ENCODE assay signal across 23 cellular contexts in genomic region chr6:161890133-161890833, GRCh38.
DNase-seq lines count a peak whose midpoint lies in the region; ATAC-seq and TF ChIP-seq lines count a peak whose summit lies in the region.
"Had no signal": no experiment of that assay in that cellular context is flagged by ENCODE, and none has a peak within 500 bp of the region (broad histone marks: within the 10 kb centered on the region; RNA-seq: fewer than 3 reads in every experiment).

No MANE protein-coding gene starts in this region.

- H2AK5ac ChIP-seq in H9 (ENCODE audit: insufficient read length, low read length) = no peak overlapping the region

- H3K79me2 ChIP-seq in H9 (ENCODE audit: insufficient read depth, low read length) = no peaks in the 10 kb centered on the region

- H4K20me1 ChIP-seq in H9 (ENCODE audit: control insufficient read depth, insufficient read depth, insufficient read length) = no peaks in the 10 kb centered on the region

- H2BK15ac ChIP-seq in H9 (ENCODE audit: low read depth, low read length) = no peak overlapping the region

- H3T11ph ChIP-seq in H9 (ENCODE audit: low read length) = no peak overlapping the region

- no peak for ATAC-seq in GM18907 (IDR thresholded peaks at IDR 0.05; ENCODE audit: unreplicated experiment)
- ATAC-seq: activated naive CD8-positive, alpha-beta T cell treated with anti-CD3 and anti-CD28 coated beads, Interleukin-2, amount 50 U/mL, for 24 hours; activated T-helper 17 cell treated with anti-CD3 and anti-CD28 coated beads, Interleukin-2, amount 50 U/mL, for 72 hours; esophagus mucosa; stimulated activated naive CD8-positive, alpha-beta T cell treated with anti-CD3 and anti-CD28 coated beads, Interleukin-15, Interleukin-2, amounts not matched to agents 100 U/mL and 50 U/mL, for 24 hours had no signal

- H3K27ac ChIP-seq in H9 (ENCODE audit: insufficient read length, low read depth, low read length) (no peak overlapping the region), adrenal gland (peak overlapping the region in 1 of 5 donors; percentile 20)
- H3K27ac ChIP-seq: sigmoid colon, uterus had no signal

- no peak overlapping the region for H2BK12ac ChIP-seq in H9 (ENCODE audit: insufficient read length, low read depth, low read length)

- H2AFZ ChIP-seq in H9 (ENCODE audit: low read length) = no peak overlapping the region

- H2BK20ac ChIP-seq in H9 (ENCODE audit: low read depth, low read length, poor library complexity, severe bottlenecking) = no peak overlapping the region

- H3K4me2 ChIP-seq in H9 (ENCODE audit: insufficient read depth, insufficient read length, low read length) = peak overlapping the region; percentile 8

- no peak overlapping the region for H4K91ac ChIP-seq in H9 (ENCODE audit: insufficient read length, low read depth, low read length)

- no peak overlapping the region for H2BK5ac ChIP-seq in H9 (ENCODE audit: insufficient read length, low read length)

- no peaks in the 10 kb centered on the region for H3K79me1 ChIP-seq in H9 (ENCODE audit: insufficient read depth, low read depth, low read length, poor library complexity, severe bottlenecking)

- H3K4me1 ChIP-seq in H9 (ENCODE audit: insufficient read depth, low read length) (peaks cover 4% of the 10 kb centered on the region), adrenal gland (replicated peaks in 1 of 2) (peaks cover 0 to 9% of the 10 kb centered on the region in 2 donors), iPS-15b (ENCODE audit: control insufficient read depth, insufficient read depth, low read length) (peaks cover 18% of the 10 kb centered on the region)
- H3K4me1 ChIP-seq: sigmoid colon, uterus had no signal

- no peak overlapping the region for H3K56ac ChIP-seq in H9 (ENCODE audit: insufficient read length, low read depth, low read length)

- intact Hi-C loops in adrenal gland (cut with DNase I) = no loop called here

- H3K27me3 ChIP-seq in H9 (ENCODE audit: insufficient read depth, low read length) (no peaks in the 10 kb centered on the region; the same call in 1 of the 2 replicates), adrenal gland (no peaks in the 10 kb centered on the region), iPS-15b (ENCODE audit: control insufficient read depth, insufficient read depth, low read length) (peaks cover 31% of the 10 kb centered on the region)
- H3K27me3 ChIP-seq: sigmoid colon, uterus had no signal

- peaks cover 19 to 20% of the 10 kb centered on the region in 2 experiments for H3K4me1 Mint-ChIP-seq in H9
- peaks cover 10% of the 10 kb centered on the region for H3K4me1 Mint-ChIP-seq in glutamatergic neuron (ENCODE audit: low read depth, unreplicated experiment)
- H3K4me1 Mint-ChIP-seq: activated naive CD8-positive, alpha-beta T cell treated with anti-CD3 and anti-CD28 coated beads, Interleukin-2, amount 50 U/mL, for 24 hours; activated T-helper 17 cell treated with anti-CD3 and anti-CD28 coated beads, Interleukin-2, amount 50 U/mL, for 72 hours had no signal

- H3K23ac ChIP-seq in H9 (ENCODE audit: insufficient read length, low read depth, low read length) = no peak overlapping the region

- H3K27me3 Mint-ChIP-seq in H9 (ENCODE audit: low read depth) (peaks cover 46% of the 10 kb centered on the region), glutamatergic neuron (ENCODE audit: unreplicated experiment) (no peaks in the 10 kb centered on the region)
- H3K27me3 Mint-ChIP-seq: activated naive CD8-positive, alpha-beta T cell treated with anti-CD3 and anti-CD28 coated beads, Interleukin-2, amount 50 U/mL, for 24 hours; activated T-helper 17 cell treated with anti-CD3 and anti-CD28 coated beads, Interleukin-2, amount 50 U/mL, for 72 hours had no signal

- H4K5ac ChIP-seq in H9 (ENCODE audit: insufficient read length, low read depth, low read length) = no peak overlapping the region

- no peak overlapping the region for H3K18ac ChIP-seq in H9 (ENCODE audit: insufficient read length, low read depth, low read length)

- H3K14ac ChIP-seq in H9 (ENCODE audit: insufficient read depth, low read length) = no peak overlapping the region

- H3K36me3 Mint-ChIP-seq in H9 (ENCODE audit: insufficient read depth in 1 of 3, low read depth in 3 of 3) = no peaks in the 10 kb centered on the region
- H3K36me3 Mint-ChIP-seq in glutamatergic neuron (ENCODE audit: unreplicated experiment) = no peaks in the 10 kb centered on the region

- no CpG with 5 or more reads among the region's 8 CpGs for WGBS in H9 (ENCODE audit: extremely low coverage, insufficient read length, low lambda C conversion rate)
- 35 to 51% (median 47%) methylated on average over 8 of the region's 8 CpGs for WGBS in adrenal gland, 4 donors

- H3K4me3 ChIP-seq in adrenal gland = no peak overlapping the region
- H3K4me3 ChIP-seq in iPS-15b (ENCODE audit: low read depth, low read length) = peak overlapping the region; percentile 13
- no peak overlapping the region for H3K4me3 ChIP-seq in retinal pigment epithelial cell (ENCODE audit: low read length)
- H3K4me3 ChIP-seq: uterus had no signal

- H3K36me3 ChIP-seq in adrenal gland (replicated peaks in 1 of 2) = no peaks in the 10 kb centered on the region
- H3K36me3 ChIP-seq in iPS-15b (ENCODE audit: control insufficient read depth, insufficient read depth, low read length) = no peaks in the 10 kb centered on the region
- H3K36me3 ChIP-seq: sigmoid colon, uterus had no signal

- no peak for TF ChIP-seq POLR2A in adrenal gland (IDR thresholded peaks at IDR 0.05)

- H3K9me3 ChIP-seq in H9 (ENCODE audit: control insufficient read depth, low read depth, low read length) (no peaks in the 10 kb centered on the region), adrenal gland (replicated peaks in 1 of 3) (no peaks in the 10 kb centered on the region), iPS-15b (ENCODE audit: control insufficient read depth, insufficient read depth, low read length) (no peaks in the 10 kb centered on the region)
- H3K9me3 ChIP-seq: sigmoid colon, uterus had no signal

- H3K4me3 Mint-ChIP-seq in H9 (peak overlapping the region; percentile 1 to 38; a peak in 1 of 5 replicates), glutamatergic neuron (ENCODE audit: unreplicated experiment) (no peak overlapping the region)
- H3K4me3 Mint-ChIP-seq: activated naive CD8-positive, alpha-beta T cell treated with anti-CD3 and anti-CD28 coated beads, Interleukin-2, amount 50 U/mL, for 24 hours; activated T-helper 17 cell treated with anti-CD3 and anti-CD28 coated beads, Interleukin-2, amount 50 U/mL, for 72 hours; T-helper 2 cell treated with Interferon-gamma antibody and Interleukin-4, amounts not matched to agents 5 μg/mL and 100 μg/mL, for 36 hours had no signal

- no peaks in the 10 kb centered on the region for H3K23me2 ChIP-seq in H9 (ENCODE audit: insufficient read length, low read depth, low read length, poor library complexity, severe bottlenecking)

- H4K8ac ChIP-seq in H9 (replicated peaks; ENCODE audit: insufficient read length, low read depth, low read length) = no peak overlapping the region

- H3K9ac ChIP-seq in H9 (ENCODE audit: extremely low read depth, insufficient read length, low read length) = no peak overlapping the region
- no peak overlapping the region for H3K9ac ChIP-seq in iPS-15b (ENCODE audit: low read depth, low read length)

- DNase-seq in H9 (no peak), adrenal gland (peak in 6 of 7 donors; percentile 42 to 61 (median 51)), retinal pigment epithelial cell (ENCODE audit: low read depth) (peak; percentile 65), NCI-H2196 treated with DMSO at 0.1 percent for 48 hours (lab: John Stamatoyannopoulos, UW; ENCODE audit: unreplicated experiment) (no peak), SK-N-DZ (ENCODE audit: low spot score) (no peak), glutamatergic neuron (no peak)
- DNase-seq: activated CD4-positive, CD25-positive, alpha-beta regulatory T cell; activated naive CD8-positive, alpha-beta T cell treated with anti-CD3 and anti-CD28 coated beads, Interleukin-2, amount 50 U/mL, for 24 hours; Karpas-422; kidney; NCI-H1092; NCI-H2081 treated with DMSO at 0.1 percent for 48 hours; NCI-H524; SIG-M5; sigmoid colon; stimulated activated CD4-positive, alpha-beta T cell treated with anti-CD3 and anti-CD28 coated beads, Interleukin-1b, Interleukin-23, amount 100 ng/mL, for 48 hours; stimulated activated naive CD8-positive, alpha-beta T cell treated with anti-CD3 and anti-CD28 coated beads, Interleukin-15, Interleukin-2, amounts not matched to agents 100 U/mL and 50 U/mL, for 24 hours; uterus had no signal

- H3K9me3 Mint-ChIP-seq in H9 = no peaks in the 10 kb centered on the region
- peaks cover 2% of the 10 kb centered on the region for H3K9me3 Mint-ChIP-seq in glutamatergic neuron (ENCODE audit: unreplicated experiment)
- H3K9me3 Mint-ChIP-seq: activated naive CD8-positive, alpha-beta T cell treated with anti-CD3 and anti-CD28 coated beads, Interleukin-2, amount 50 U/mL, for 24 hours; activated T-helper 17 cell treated with anti-CD3 and anti-CD28 coated beads, Interleukin-2, amount 50 U/mL, for 72 hours; T-helper 2 cell treated with Interferon-gamma antibody and Interleukin-4, amounts not matched to agents 5 μg/mL and 100 μg/mL, for 36 hours had no signal

- no peak overlapping the region for H3K4ac ChIP-seq in H9 (ENCODE audit: low read depth, low read length)

- TF ChIP-seq CTCF in H9 (conservative IDR thresholded peaks at IDR 0.05) (no peak), adrenal gland (IDR thresholded peaks at IDR 0.05) (no peak), retinal pigment epithelial cell (conservative IDR thresholded peaks at IDR 0.05; ENCODE audit: low read depth, low read length) (no peak), glutamatergic neuron (IDR thresholded peaks at IDR 0.05; ENCODE audit: partially characterized antibody, unreplicated experiment) (no peak)

- H3K27ac Mint-ChIP-seq in H9 (peak overlapping the region in 1 of 3 experiments; percentile 32; a peak in 1 of 7 replicates), glutamatergic neuron (ENCODE audit: unreplicated experiment) (no peak overlapping the region)
- H3K27ac Mint-ChIP-seq: activated naive CD8-positive, alpha-beta T cell treated with anti-CD3 and anti-CD28 coated beads, Interleukin-2, amount 50 U/mL, for 24 hours; activated T-helper 17 cell treated with anti-CD3 and anti-CD28 coated beads, Interleukin-2, amount 50 U/mL, for 72 hours; T-helper 2 cell treated with Interferon-gamma antibody and Interleukin-4, amounts not matched to agents 5 μg/mL and 100 μg/mL, for 36 hours had no signal

- H2BK120ac ChIP-seq in H9 (ENCODE audit: low read depth, low read length, poor library complexity, severe bottlenecking) = no peak overlapping the region

Comparison
In these comparisons a context has a peak if more than half of its experiments do, and no peak if none do; other contexts are left out.
1. DNase-seq: peak in adrenal gland (6 of 7) and retinal pigment epithelial cell (single experiment); none in H9 (single experiment), NCI-H2196 treated with DMSO at 0.1 percent for 48 hours (single experiment), SK-N-DZ (single experiment) and glutamatergic neuron (single experiment).